In genomic region chr13:48126944-48127814, GRCh38 we compare ENCODE assay signal across 1 cellular context.
TF ChIP-seq lines count a peak whose summit lies in the region.

No MANE protein-coding gene starts in this region.

TF ChIP-seq in HEK293, 187 proteins besides CTCF, POLR2A, EP300 and RAD21 (continued from another document and continues in another):
- TF ChIP-seq ELK4 (IDR thresholded peaks at IDR 0.05; ENCODE audit: borderline replicate concordance, low read depth, low read length) (no peak), KLF10 (tag by site-specific recombination; IDR thresholded peaks at IDR 0.05) (peak; percentile 22; the same call in 1 of the 2 replicates), ZNF548 (tag by site-specific recombination; IDR thresholded peaks at IDR 0.05) (no peak), ZNF501 (tag by site-specific recombination; IDR thresholded peaks at IDR 0.05) (peak; percentile 32; the same call in 1 of the 2 replicates), ZIC2 (tag by site-specific recombination; IDR thresholded peaks at IDR 0.05) (peak; percentile 54; the same call in 1 of the 2 replicates), ZNF133 (tag by site-specific recombination; IDR thresholded peaks at IDR 0.05) (no peak), ZNF555 (tag by site-specific recombination; conservative IDR thresholded peaks at IDR 0.05) (no peak), ZNF394 (tag by site-specific recombination; IDR thresholded peaks at IDR 0.05; ENCODE audit: borderline replicate concordance) (0 out of 2 replicates have a peak, but pooled peaks have one; percentile 33), ZBTB20 (tag by site-specific recombination; IDR thresholded peaks at IDR 0.05) (peak; percentile 80), ZNF16 (tag by site-specific recombination; IDR thresholded peaks at IDR 0.05; ENCODE audit: low read depth) (no peak), ZNF664 (tag by site-specific recombination; IDR thresholded peaks at IDR 0.05) (peak; percentile 46; the same call in 1 of the 2 replicates), ZNF391 (tag by site-specific recombination; IDR thresholded peaks at IDR 0.05; ENCODE audit: borderline replicate concordance, low read depth) (no peak), ZEB2 (tag by site-specific recombination; IDR thresholded peaks at IDR 0.05) (peak; percentile 37; the same call in 1 of the 2 replicates), ZNF837 (tag by site-specific recombination; IDR thresholded peaks at IDR 0.05) (no peak), ZNF202 (tag by site-specific recombination; IDR thresholded peaks at IDR 0.05; ENCODE audit: borderline replicate concordance) (no peak), ZNF704 (tag by site-specific recombination; IDR thresholded peaks at IDR 0.05) (no peak), ZNF292 (tag by site-specific recombination; IDR thresholded peaks at IDR 0.05; ENCODE audit: borderline replicate concordance, low read depth) (no peak), ATF2 (tag by site-specific recombination; IDR thresholded peaks at IDR 0.05; ENCODE audit: low read depth) (0 out of 2 replicates have a peak, but pooled peaks have one; percentile 36), SALL2 (tag by site-specific recombination; IDR thresholded peaks at IDR 0.05; ENCODE audit: borderline replicate concordance) (no peak), PRDM6 (tag by site-specific recombination; IDR thresholded peaks at IDR 0.05) (peak; percentile 50), ZNF175 (tag by site-specific recombination; IDR thresholded peaks at IDR 0.05) (no peak), ZNF114 (tag by site-specific recombination; IDR thresholded peaks at IDR 0.05) (no peak), ZNF610 (tag by site-specific recombination; IDR thresholded peaks at IDR 0.05; ENCODE audit: borderline replicate concordance) (no peak), SETDB1 (IDR thresholded peaks at IDR 0.05; ENCODE audit: insufficient read length, low read length) (no peak), ZNF311 (tag by site-specific recombination; IDR thresholded peaks at IDR 0.05; ENCODE audit: borderline replicate concordance) (no peak), ZNF600 (tag by site-specific recombination; IDR thresholded peaks at IDR 0.05) (no peak), YY1 (tag by site-specific recombination; IDR thresholded peaks at IDR 0.05) (no peak), ZNF585B (tag by site-specific recombination; IDR thresholded peaks at IDR 0.05) (no peak), ZFP41 (tag by site-specific recombination; IDR thresholded peaks at IDR 0.05; ENCODE audit: borderline replicate concordance) (no peak), ZNF518A (tag by site-specific recombination; conservative IDR thresholded peaks at IDR 0.05; ENCODE audit: low read depth) (peak; percentile 65), ZNF530 (tag by site-specific recombination; IDR thresholded peaks at IDR 0.05; ENCODE audit: low read depth) (no peak), ZNF221 (tag by site-specific recombination; IDR thresholded peaks at IDR 0.05; ENCODE audit: borderline replicate concordance) (no peak), ZNF132 (tag by site-specific recombination; IDR thresholded peaks at IDR 0.05; ENCODE audit: borderline replicate concordance) (no peak), ZNF214 (tag by site-specific recombination; IDR thresholded peaks at IDR 0.05; ENCODE audit: borderline replicate concordance) (no peak), ZNF654 (tag by site-specific recombination; IDR thresholded peaks at IDR 0.05; ENCODE audit: low read depth) (peak; percentile 70), PRDM10 (tag by site-specific recombination; IDR thresholded peaks at IDR 0.05) (peak; percentile 84), ZBTB17 (tag by site-specific recombination; IDR thresholded peaks at IDR 0.05) (peak; percentile 78), ZNF670 (tag by site-specific recombination; IDR thresholded peaks at IDR 0.05; ENCODE audit: low read depth) (no peak), ZNF184 (tag by site-specific recombination; IDR thresholded peaks at IDR 0.05) (no peak), ZBTB10 (tag by site-specific recombination; IDR thresholded peaks at IDR 0.05) (no peak), ZSCAN23 (tag by site-specific recombination; IDR thresholded peaks at IDR 0.05) (no peak), ZBTB21 (tag by site-specific recombination; IDR thresholded peaks at IDR 0.05) (no peak), BCL11B (tag by site-specific recombination; IDR thresholded peaks at IDR 0.05; ENCODE audit: low read depth) (no peak), TCF7L2 (IDR thresholded peaks at IDR 0.05; ENCODE audit: borderline replicate concordance, low read depth, low read length) (no peak), KLF16 (tag by site-specific recombination; IDR thresholded peaks at IDR 0.05) (no peak), ZNF692 (tag by site-specific recombination; IDR thresholded peaks at IDR 0.05) (peak; percentile 45; the same call in 1 of the 2 replicates)
